ENCODE assay signal across 13 cellular contexts in genomic region chr7:27189560-27190283, GRCh38. TPM values are rescaled to one million over a fixed set of nuclear protein-coding genes. Genes with fewer than 3 reads are reported as not detected.
DNase-seq lines count a peak whose midpoint lies in the region; TF ChIP-seq lines count a peak whose summit lies in the region.
"Had no signal": no experiment of that assay in that cellular context is flagged by ENCODE, and none has a peak within 500 bp of the region (broad histone marks: within the 10 kb centered on the region; RNA-seq: fewer than 3 reads in every experiment).

No MANE protein-coding gene starts in this region.

- TF ChIP-seq CTCF in BJ (IDR thresholded peaks at IDR 0.05; ENCODE audit: insufficient read depth, low read depth, low read length) (no peak), coronary artery (IDR thresholded peaks at IDR 0.05) (no peak), neural crest cell (conservative IDR thresholded peaks at IDR 0.05) (no peak), brain microvascular endothelial cell (IDR thresholded peaks at IDR 0.05; ENCODE audit: low read depth, low read length, missing control alignments) (no peak)

- H3K9me3 ChIP-seq in HAP-1 = no peaks in the 10 kb centered on the region

- CTCF ChIA-PET in BJ (lab: Yijun Ruan, JAX) = interaction anchor here (0.9 to 12.5 kb wide), 6 partner anchors 9 to 908 kb away, joined by 3 to 187 read pairs (median 6); partner anchors contain the start of genes HOXA10 and HOXA9

- POLR2A ChIA-PET in BJ (lab: Charles Lee) = interaction anchor here (0.8 kb wide), 1 partner anchor 13 kb away, joined by 3 read pairs; no protein-coding TSS in a partner anchor

- in situ Hi-C loops in HAP-1 (cut with MboI; ENCODE audit: low sequenced_read_pairs) = loop anchor here (5.0 kb wide), 1 partner anchor 588 kb away; no protein-coding TSS in a partner anchor
- in situ Hi-C loops in brain microvascular endothelial cell (cut with HindIII; ENCODE audit: low pct_ligation_motif_present, low sequenced_read_pairs) = no loop called here

- H3K4me1 ChIP-seq in HAP-1 = peaks cover 32% of the 10 kb centered on the region
- H3K4me1 ChIP-seq: neural progenitor cell had no signal

- no peaks in the 10 kb centered on the region for H3K9me3 Mint-ChIP-seq in neural crest cell
- H3K9me3 Mint-ChIP-seq: CD8-positive, alpha-beta T cell had no signal

- peak overlapping the region; percentile 54 for H3K4me3 Mint-ChIP-seq in neural crest cell
- H3K4me3 Mint-ChIP-seq: neural progenitor cell had no signal

- H3K27me3 Mint-ChIP-seq in neural crest cell (ENCODE audit: low read depth) = peaks cover 99% of the 10 kb centered on the region

- H3K36me3 ChIP-seq in BJ (ENCODE audit: control insufficient read depth, insufficient read depth, low read length) = peaks cover 2% of the 10 kb centered on the region
- peaks cover 29% of the 10 kb centered on the region for H3K36me3 ChIP-seq in HAP-1 (replicated peaks)
- no peaks in the 10 kb centered on the region for H3K36me3 ChIP-seq in brain microvascular endothelial cell (replicated peaks)
- H3K36me3 ChIP-seq: neural progenitor cell had no signal

- peaks cover 9% of the 10 kb centered on the region for H3K4me1 Mint-ChIP-seq in neural crest cell

- peaks cover 4% of the 10 kb centered on the region for H3K36me3 Mint-ChIP-seq in neural crest cell (ENCODE audit: low read depth)
- H3K36me3 Mint-ChIP-seq: CD8-positive, alpha-beta T cell; neural progenitor cell had no signal

- H3K27ac ChIP-seq in coronary artery (no peak overlapping the region), brain microvascular endothelial cell (no peak overlapping the region)
- H3K27ac ChIP-seq: neural progenitor cell had no signal

- no peak overlapping the region for H3K27ac Mint-ChIP-seq in neural crest cell (ENCODE audit: unreplicated experiment)
- H3K27ac Mint-ChIP-seq: CD8-positive, alpha-beta T cell; neural progenitor cell had no signal

- H3K4me3 ChIP-seq in BJ (ENCODE audit: low read depth, low read length) (peak overlapping the region; percentile 60), HAP-1 (peak overlapping the region; percentile 60), coronary artery (no peak overlapping the region), brain microvascular endothelial cell (ENCODE audit: low read depth, low read length) (no peak overlapping the region)
- H3K4me3 ChIP-seq: neural progenitor cell had no signal

- H3K27me3 ChIP-seq in BJ (ENCODE audit: control insufficient read depth, insufficient read depth, low read length) = no peaks in the 10 kb centered on the region
- H3K27me3 ChIP-seq in HAP-1 (ENCODE audit: low read depth) = no peaks in the 10 kb centered on the region
- H3K27me3 ChIP-seq in brain microvascular endothelial cell (replicated peaks) = peaks cover 98% of the 10 kb centered on the region

- DNase-seq in BJ (ENCODE audit: low read depth) (no peak), HAP-1 (ENCODE audit: low spot score in 2 of 2) (peak in 1 of 2 experiments; percentile 12), coronary artery (ENCODE audit: low spot score) (peak; percentile 52), neural crest cell (ENCODE audit: low read depth, low spot score) (no peak), mucosa of gallbladder (ENCODE audit: low spot score) (no peak), DMS153 (lab: John Stamatoyannopoulos, UW) (no peak), brain microvascular endothelial cell (no peak)
- DNase-seq in stimulated activated naive CD4-positive, alpha-beta T cell (lab: John Stamatoyannopoulos, UW) = no peak
- DNase-seq: erythroblast, NCI-H526 had no signal

RNA-seq across cellular contexts. Expression of gene HOXA11, which starts 4.7 kb away (rescaled TPM):
- polyA plus RNA-seq in BJ (2011; rRNA removed) = 27.7 and 34.0 TPM in 2 replicates
- 8.4 and 15.0 TPM in 2 replicates for polyA minus RNA-seq in BJ (2011; rRNA and poly(A)+ RNA removed)
- total RNA-seq in neural crest cell (not detected in 2 replicates), mucosa of gallbladder (not detected)
- total RNA-seq: CD8-positive, alpha-beta T cell had no signal

RNA-seq across cellular contexts. Expression of gene HOXA13, which starts 10.2 kb away (rescaled TPM):
- 4.6 and 9.2 TPM in 2 replicates for polyA plus RNA-seq in BJ (2011; rRNA removed)
- 4.9 and 5.7 TPM in 2 replicates for polyA minus RNA-seq in BJ (2011; rRNA and poly(A)+ RNA removed)
- total RNA-seq in neural crest cell (not detected in 2 replicates), mucosa of gallbladder (0.06 TPM)
- total RNA-seq: CD8-positive, alpha-beta T cell had no signal

RNA-seq across cellular contexts. Expression of gene HOXA10, which starts 15.6 kb away (rescaled TPM):
- 54.7 and 59.6 TPM in 2 replicates for polyA plus RNA-seq in BJ (2011; rRNA removed)
- polyA minus RNA-seq in BJ (2011; rRNA and poly(A)+ RNA removed) = 32.3 and 43.4 TPM in 2 replicates
- total RNA-seq in neural crest cell (0.35 TPM in 1 of 2 replicates, not detected in the other), mucosa of gallbladder (0.12 TPM)
- total RNA-seq: CD8-positive, alpha-beta T cell; SK-MEL-5 had no signal

RNA-seq across cellular contexts. Expression of gene HOXA9, which starts 24.4 kb away (rescaled TPM):
- polyA plus RNA-seq in BJ (2011; rRNA removed) = 12.6 and 15.0 TPM in 2 replicates
- polyA minus RNA-seq in BJ (2011; rRNA and poly(A)+ RNA removed) = 1.4 and 3.4 TPM in 2 replicates
- total RNA-seq in neural crest cell (9.0 and 10.0 TPM in 2 replicates), mucosa of gallbladder (0.17 TPM)
- total RNA-seq: CD8-positive, alpha-beta T cell; SK-MEL-5 had no signal

RNA-seq across cellular contexts. Expression of gene HOXA7, which starts 33.2 kb away (rescaled TPM):
- 3.8 and 4.4 TPM in 2 replicates for polyA plus RNA-seq in BJ (2011; rRNA removed)
- polyA minus RNA-seq in BJ (2011; rRNA and poly(A)+ RNA removed) = 1.4 and 2.3 TPM in 2 replicates
- 7.1 and 8.8 TPM in 2 replicates for total RNA-seq in neural crest cell
- total RNA-seq in mucosa of gallbladder = not detected
- total RNA-seq: CD8-positive, alpha-beta T cell; SK-MEL-5 had no signal

Comparison
In these comparisons a context has a peak if more than half of its experiments do, and no peak if none do; other contexts are left out.
1. H3K4me3 ChIP-seq: peak in BJ (single experiment) and HAP-1 (single experiment); none in coronary artery (single experiment) and brain microvascular endothelial cell (single experiment).